ENCODE assay signal across 1 cellular context in the genomic region with DNA sequence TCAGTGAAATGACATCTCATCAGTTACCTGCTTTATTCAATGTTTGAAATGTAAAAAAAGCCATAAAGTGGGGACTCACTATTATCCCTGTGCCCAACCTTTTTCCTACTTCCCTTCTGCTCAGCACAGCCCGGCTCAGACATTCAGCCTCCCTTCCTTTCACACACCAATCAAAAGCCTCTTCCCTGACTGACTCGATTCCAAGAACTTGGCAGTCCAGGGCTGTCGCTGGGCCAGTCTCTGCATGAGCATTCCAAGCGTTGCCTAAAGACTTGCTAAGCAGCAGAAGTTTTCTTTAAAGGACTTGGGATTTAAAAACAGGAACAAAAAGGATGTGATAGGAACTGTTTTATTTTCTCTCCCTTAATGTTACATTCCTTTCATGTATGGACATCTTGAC.
TF ChIP-seq lines count a peak whose summit lies in the region.

No MANE protein-coding gene starts in this region.

TF ChIP-seq in HepG2, 621 proteins besides CTCF, POLR2A, EP300 and RAD21 (continued from another document):
- TF ChIP-seq, protein P1, sequence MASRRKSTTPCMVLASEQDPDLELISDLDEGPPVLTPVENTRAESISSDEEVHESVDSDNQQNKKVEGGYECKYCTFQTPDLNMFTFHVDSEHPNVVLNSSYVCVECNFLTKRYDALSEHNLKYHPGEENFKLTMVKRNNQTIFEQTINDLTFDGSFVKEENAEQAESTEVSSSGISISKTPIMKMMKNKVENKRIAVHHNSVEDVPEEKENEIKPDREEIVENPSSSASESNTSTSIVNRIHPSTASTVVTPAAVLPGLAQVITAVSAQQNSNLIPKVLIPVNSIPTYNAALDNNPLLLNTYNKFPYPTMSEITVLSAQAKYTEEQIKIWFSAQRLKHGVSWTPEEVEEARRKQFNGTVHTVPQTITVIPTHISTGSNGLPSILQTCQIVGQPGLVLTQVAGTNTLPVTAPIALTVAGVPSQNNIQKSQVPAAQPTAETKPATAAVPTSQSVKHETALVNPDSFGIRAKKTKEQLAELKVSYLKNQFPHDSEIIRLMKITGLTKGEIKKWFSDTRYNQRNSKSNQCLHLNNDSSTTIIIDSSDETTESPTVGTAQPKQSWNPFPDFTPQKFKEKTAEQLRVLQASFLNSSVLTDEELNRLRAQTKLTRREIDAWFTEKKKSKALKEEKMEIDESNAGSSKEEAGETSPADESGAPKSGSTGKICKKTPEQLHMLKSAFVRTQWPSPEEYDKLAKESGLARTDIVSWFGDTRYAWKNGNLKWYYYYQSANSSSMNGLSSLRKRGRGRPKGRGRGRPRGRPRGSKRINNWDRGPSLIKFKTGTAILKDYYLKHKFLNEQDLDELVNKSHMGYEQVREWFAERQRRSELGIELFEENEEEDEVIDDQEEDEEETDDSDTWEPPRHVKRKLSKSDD (CRISPR knock-in tag; IDR thresholded peaks at IDR 0.05; ENCODE audit: low read depth): no peak
